In the genomic region with DNA sequence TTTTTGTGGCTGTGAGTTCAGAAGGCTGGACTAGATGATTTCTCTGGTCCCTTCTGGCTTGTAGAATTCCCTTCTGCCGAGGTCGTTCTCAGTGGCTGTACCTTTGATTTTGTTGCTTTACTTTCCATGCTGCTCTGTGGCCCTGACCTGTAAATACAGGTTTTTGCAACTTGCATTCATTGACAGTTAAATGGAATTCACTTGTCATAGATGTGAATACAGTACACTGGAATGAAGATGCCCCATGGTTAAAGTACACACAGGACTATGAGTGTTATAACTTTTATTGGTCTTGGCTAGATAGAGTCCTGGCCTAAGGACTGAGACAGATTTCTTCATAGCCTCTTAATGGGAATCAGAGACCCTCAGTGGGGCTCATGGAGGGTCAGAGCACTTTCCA, we compare ENCODE assay signal across 35 cellular contexts. TPM values are rescaled to one million over a fixed set of nuclear protein-coding genes. Genes with fewer than 3 reads are reported as not detected.
"Had no signal": no experiment of that assay in that cellular context is flagged by ENCODE, and none has a peak within 500 bp of the region (broad histone marks: within the 10 kb centered on the region; RNA-seq: fewer than 3 reads in every experiment).

No MANE protein-coding gene starts in this region.

- H3K27ac Mint-ChIP-seq: activated B cell treated with CpG ODN at 0.5 μM for 24 hours; activated CD8-positive, alpha-beta memory T cell treated with anti-CD3 and anti-CD28 coated beads, Interleukin-2, amount 10 ng/mL, durations not matched to agents 7 days and 5 days; activated CD8-positive, alpha-beta T cell treated with anti-CD3 and anti-CD28 coated beads, Interleukin-2, amount 10 ng/mL, durations not matched to agents 7 days and 5 days; activated naive CD4-positive, alpha-beta T cell treated with anti-CD3 and anti-CD28 coated beads for 36 hours; activated naive CD8-positive, alpha-beta T cell treated with anti-CD3 and anti-CD28 coated beads for 36 hours; brain; memory B cell; nephron progenitor cell; stimulated activated naive B cell treated with anti-CD40 and anti-IgM and Interleukin-4, amounts not matched to agents 10 μg/mL and 1 μg/mL and 100 μg/mL, for 72 hours; T-helper 2 cell treated with Interferon-gamma antibody and Interleukin-4, amounts not matched to agents 5 μg/mL and 100 μg/mL, for 36 hours had no signal

- ATAC-seq: activated CD8-positive, alpha-beta memory T cell treated with anti-CD3 and anti-CD28 coated beads, Interleukin-2, amount 10 ng/mL, durations not matched to agents 7 days and 5 days; activated CD8-positive, alpha-beta T cell treated with anti-CD3 and anti-CD28 coated beads, Interleukin-2, amount 10 ng/mL, durations not matched to agents 7 days and 5 days; gastrocnemius medialis; pancreas; stimulated activated naive B cell treated with anti-CD40 and anti-IgM and Interleukin-4, amounts not matched to agents 10 μg/mL and 1 μg/mL and 100 μg/mL, for 72 hours; T-cell had no signal

- H3K9me3 Mint-ChIP-seq: activated B cell treated with CpG ODN at 0.5 μM for 24 hours; activated naive CD4-positive, alpha-beta T cell treated with anti-CD3 and anti-CD28 coated beads for 36 hours; activated naive CD8-positive, alpha-beta T cell treated with anti-CD3 and anti-CD28 coated beads for 36 hours; brain; memory B cell; nephron progenitor cell; stimulated activated naive B cell treated with anti-CD40 and anti-IgM and Interleukin-4, amounts not matched to agents 10 μg/mL and 1 μg/mL and 100 μg/mL, for 72 hours; T-cell; T-helper 2 cell treated with Interferon-gamma antibody and Interleukin-4, amounts not matched to agents 5 μg/mL and 100 μg/mL, for 36 hours had no signal

- H3K4me1 Mint-ChIP-seq: activated B cell treated with CpG ODN at 0.5 μM for 24 hours had no signal

- H3K4me1 ChIP-seq: adrenal gland, ascending aorta, gastrocnemius medialis, prostate gland, thyroid gland had no signal

- DNase-seq: activated B cell treated with CpG ODN at 0.5 μM for 24 hours; activated CD8-positive, alpha-beta memory T cell treated with anti-CD3 and anti-CD28 coated beads, Interleukin-2, amount 10 ng/mL, durations not matched to agents 7 days and 5 days; activated CD8-positive, alpha-beta T cell treated with anti-CD3 and anti-CD28 coated beads, Interleukin-2, amount 10 ng/mL, durations not matched to agents 7 days and 5 days; activated effector memory CD4-positive, alpha-beta T cell treated with anti-CD3 and anti-CD28 coated beads, Interleukin-2, amount 50 U/mL, for 16 hours; activated naive CD4-positive, alpha-beta T cell treated with anti-CD3 and anti-CD28 coated beads for 36 hours; activated naive CD8-positive, alpha-beta T cell treated with anti-CD3 and anti-CD28 coated beads for 36 hours; activated T-cell treated with anti-CD3 and anti-CD28 coated beads for 4 hours; adrenal gland; caudate nucleus; dermis blood vessel endothelial cell; effector CD4-positive, alpha-beta T cell; gastrocnemius medialis; glutamatergic neuron; kidney; midbrain; nephron progenitor cell; pancreas; retina; sigmoid colon; small intestine; stimulated activated CD4-positive, alpha-beta T cell treated with anti-CD3 and anti-CD28 coated beads, Interleukin-1b, Interleukin-23, amount 100 ng/mL, for 48 hours; stimulated activated naive B cell treated with anti-CD40 and anti-IgM and Interleukin-4, amounts not matched to agents 10 μg/mL and 1 μg/mL and 100 μg/mL, for 72 hours; stomach; T-cell; thyroid gland; upper lobe of left lung had no signal

- H3K27ac ChIP-seq: adrenal gland, ascending aorta, gastrocnemius medialis, neutrophil, pancreas, prostate gland, stomach, thyroid gland, upper lobe of left lung had no signal

- H3K27me3 ChIP-seq: adrenal gland, ascending aorta, gastrocnemius medialis, neutrophil, pancreas, sigmoid colon, stomach, thyroid gland, upper lobe of left lung had no signal

- H3K9me3 ChIP-seq: adrenal gland, ascending aorta, gastrocnemius medialis, neutrophil, pancreas, prostate gland, sigmoid colon, stomach, thyroid gland, upper lobe of left lung had no signal

- H3K27me3 Mint-ChIP-seq: activated B cell treated with CpG ODN at 0.5 μM for 24 hours; activated CD8-positive, alpha-beta memory T cell treated with anti-CD3 and anti-CD28 coated beads, Interleukin-2, amount 10 ng/mL, durations not matched to agents 7 days and 5 days; activated naive CD8-positive, alpha-beta T cell treated with anti-CD3 and anti-CD28 coated beads for 36 hours; brain; memory B cell; stimulated activated naive B cell treated with anti-CD40 and anti-IgM and Interleukin-4, amounts not matched to agents 10 μg/mL and 1 μg/mL and 100 μg/mL, for 72 hours; T-cell had no signal

- H3K4me3 Mint-ChIP-seq: activated B cell treated with CpG ODN at 0.5 μM for 24 hours; activated CD8-positive, alpha-beta memory T cell treated with anti-CD3 and anti-CD28 coated beads, Interleukin-2, amount 10 ng/mL, durations not matched to agents 7 days and 5 days; activated CD8-positive, alpha-beta T cell treated with anti-CD3 and anti-CD28 coated beads, Interleukin-2, amount 10 ng/mL, durations not matched to agents 7 days and 5 days; activated naive CD4-positive, alpha-beta T cell treated with anti-CD3 and anti-CD28 coated beads for 36 hours; activated naive CD8-positive, alpha-beta T cell treated with anti-CD3 and anti-CD28 coated beads for 36 hours; brain; memory B cell; nephron progenitor cell; stimulated activated naive B cell treated with anti-CD40 and anti-IgM and Interleukin-4, amounts not matched to agents 10 μg/mL and 1 μg/mL and 100 μg/mL, for 72 hours; T-cell; T-helper 2 cell treated with Interferon-gamma antibody and Interleukin-4, amounts not matched to agents 5 μg/mL and 100 μg/mL, for 36 hours had no signal

- H3K4me3 ChIP-seq: adrenal gland, ascending aorta, gastrocnemius medialis, pancreas, prostate gland, sigmoid colon, stomach, thyroid gland, upper lobe of left lung had no signal

RNA-seq across cellular contexts. Expression of a gene that starts 12.9 kb away (rescaled TPM):
- total RNA-seq: ascending aorta, epithelial cell of proximal tubule, gastrocnemius medialis, lower leg skin, myocyte had no signal
- polyA plus RNA-seq: stomach had no signal
